ENCODE assay signal across 8 cellular contexts in genomic region chr2:96022701-96023522, GRCh38. TPM values are rescaled to one million over a fixed set of nuclear protein-coding genes. Genes with fewer than 3 reads are reported as not detected.
DNase-seq lines count a peak whose midpoint lies in the region; ATAC-seq and TF ChIP-seq lines count a peak whose summit lies in the region.
"Not testable (repeated sequence)": the region's sequence is repeated elsewhere in the genome, so short reads cannot be mapped to it uniquely, and the experiment has no call there.

No MANE protein-coding gene starts in this region.

- not testable (repeated sequence) for H3K9me2 ChIP-seq in HCT116 (ENCODE audit: insufficient read depth); Loucy (replicated peaks; ENCODE audit: low read depth, low read length)

- DNase-seq in EL (peak; percentile 74), HCT116 (ENCODE audit: low read depth, low spot score) (peak; percentile 31), hepatic stellate cell (ENCODE audit: low spot score) (peak; percentile 83), prostate gland (ENCODE audit: low spot score) (peak; percentile 86), stromal cell of bone marrow (ENCODE audit: low read depth) (peak; percentile 35)
- peak; percentile 80 for DNase-seq in activated CD4-positive, alpha-beta memory T cell treated with anti-CD3 and anti-CD28 coated beads, Interleukin-2, amount 10 ng/mL, durations not matched to agents 7 days and 5 days
- not testable (repeated sequence) for DNase-seq in caudate nucleus (lab: John Stamatoyannopoulos, UW)

- POLR2A ChIA-PET in HCT116 (lab: Charles Lee), result not testable (repeated sequence)
- POLR2A ChIA-PET in activated CD4-positive, alpha-beta memory T cell treated with anti-CD3 and anti-CD28 coated beads, Interleukin-2, amount 10 ng/mL, durations not matched to agents 7 days and 5 days (lab: Charles Lee), result interaction anchor here (0.7 to 0.8 kb wide), 2 partner anchors 153 to 242 kb away, joined by 3 to 5 read pairs; no protein-coding TSS in a partner anchor

- H3K9ac ChIP-seq in HCT116 (ENCODE audit: low read length); Loucy (ENCODE audit: low read depth, low read length, poor library complexity, severe bottlenecking): not testable (repeated sequence)

- not testable (repeated sequence) for H3K4me1 Mint-ChIP-seq in activated CD4-positive, alpha-beta memory T cell treated with anti-CD3 and anti-CD28 coated beads, Interleukin-2, amount 10 ng/mL, durations not matched to agents 7 days and 5 days

- CTCF ChIA-PET in HCT116 (lab: Charles Lee), result interaction anchor here (0.6 to 1.8 kb wide), 8 partner anchors 14 to 244 kb away, joined by 3 to 17 read pairs (median 4); partner anchors contain the start of genes ADRA2B, ASTL and STARD7
- CTCF ChIA-PET in activated CD4-positive, alpha-beta memory T cell treated with anti-CD3 and anti-CD28 coated beads, Interleukin-2, amount 10 ng/mL, durations not matched to agents 7 days and 5 days (lab: Charles Lee), result interaction anchor here (0.6 to 3.6 kb wide), 19 partner anchors 10 to 572 kb away, joined by 3 to 20 read pairs (median 3); partner anchors contain the start of genes ADRA2B, ASTL and STARD7

- not testable (repeated sequence) for H3K4me1 ChIP-seq in HCT116 (ENCODE audit: control insufficient read depth in 1 of 2, insufficient read depth in 2 of 2, low read length in 2 of 2); Loucy (ENCODE audit: insufficient read depth, low read length, poor library complexity, severe bottlenecking); prostate gland (replicated peaks)

- not testable (repeated sequence) for H4K20me1 ChIP-seq in HCT116 (ENCODE audit: insufficient read depth); Loucy (ENCODE audit: insufficient read depth, low read length, poor library complexity, severe bottlenecking)

- not testable (repeated sequence) for H3K36me3 Mint-ChIP-seq in activated CD4-positive, alpha-beta memory T cell treated with anti-CD3 and anti-CD28 coated beads, Interleukin-2, amount 10 ng/mL, durations not matched to agents 7 days and 5 days (ENCODE audit: low read depth)

- not testable (repeated sequence) for H3K27me3 ChIP-seq in HCT116 (ENCODE audit: insufficient read depth, low read length); Loucy (ENCODE audit: insufficient read depth, low read length, poor library complexity, severe bottlenecking); prostate gland (replicated peaks; ENCODE audit: insufficient read depth)

- not testable (repeated sequence) for H3K4me3 Mint-ChIP-seq in activated CD4-positive, alpha-beta memory T cell treated with anti-CD3 and anti-CD28 coated beads, Interleukin-2, amount 10 ng/mL, durations not matched to agents 7 days and 5 days

- not testable (repeated sequence) for H3K9me3 Mint-ChIP-seq in activated CD4-positive, alpha-beta memory T cell treated with anti-CD3 and anti-CD28 coated beads, Interleukin-2, amount 10 ng/mL, durations not matched to agents 7 days and 5 days

- TF ChIP-seq RAD21 in HCT116 (IDR thresholded peaks at IDR 0.05; ENCODE audit: low read depth), result peak; percentile 87

- WGBS in prostate gland, result 60% methylated on average over 10 of the region's 20 CpGs

- H3K36me3 ChIP-seq in HCT116 (ENCODE audit: control insufficient read depth in 1 of 2, insufficient read depth in 2 of 2, low read length in 2 of 2); Loucy (ENCODE audit: insufficient read depth, low read length); prostate gland: not testable (repeated sequence)

- H3K79me2 ChIP-seq in HCT116 (ENCODE audit: insufficient read depth, low read length); Loucy (ENCODE audit: insufficient read depth, low read length): not testable (repeated sequence)

- BruUV-seq in HCT116 (replicated peaks; lab: Mats Ljungman, UMichigan), result not testable (repeated sequence)

- H3K27ac ChIP-seq in HCT116 (ENCODE audit: low read depth, low read length); prostate gland: not testable (repeated sequence)
- peak overlapping the region; percentile 36 for H3K27ac ChIP-seq in caudate nucleus (ENCODE audit: low read depth, low read length)

- intact Hi-C loops in HCT116 (cut with micrococcal nuclease); prostate gland (cut with DNase I): not testable (repeated sequence)

- TF ChIP-seq POLR2A in HCT116 (IDR thresholded peaks at IDR 0.05; ENCODE audit: borderline replicate concordance, extremely low read depth, insufficient read depth, insufficient read length); prostate gland (IDR thresholded peaks at IDR 0.05): not testable (repeated sequence)

- ATAC-seq in HCT116, result peak; percentile 96

- H3K27ac Mint-ChIP-seq in activated CD4-positive, alpha-beta memory T cell treated with anti-CD3 and anti-CD28 coated beads, Interleukin-2, amount 10 ng/mL, durations not matched to agents 7 days and 5 days, result not testable (repeated sequence)

- peak; percentile 65 to 81 (median 75) for TF ChIP-seq CTCF in HCT116 (IDR thresholded peaks at IDR 0.05 in 2 of 3, conservative IDR thresholded peaks at IDR 0.05 in 1 of 3; ENCODE audit: borderline replicate concordance in 1 of 3, insufficient read depth in 1 of 3, low read depth in 2 of 3, low read length in 2 of 3)
- TF ChIP-seq CTCF in Loucy (conservative IDR thresholded peaks at IDR 0.05; ENCODE audit: low read length), result peak; percentile 70
- TF ChIP-seq CTCF in prostate gland (IDR thresholded peaks at IDR 0.05), result peak; percentile 60 to 94 (median 86)

- H3K27me3 Mint-ChIP-seq in activated CD4-positive, alpha-beta memory T cell treated with anti-CD3 and anti-CD28 coated beads, Interleukin-2, amount 10 ng/mL, durations not matched to agents 7 days and 5 days, result not testable (repeated sequence)

- not testable (repeated sequence) for H2AFZ ChIP-seq in HCT116 (ENCODE audit: low read depth, low read length, poor library complexity, severe bottlenecking); Loucy (ENCODE audit: low read length)

- H3K9me3 ChIP-seq in HCT116 (ENCODE audit: control insufficient read depth in 1 of 2, insufficient read depth in 1 of 2, low read depth in 1 of 2, low read length in 2 of 2); Loucy (ENCODE audit: insufficient read depth, low read depth, low read length); prostate gland: not testable (repeated sequence)

- not testable (repeated sequence) for H3K4me2 ChIP-seq in HCT116 (ENCODE audit: low read length); Loucy (ENCODE audit: low read depth, low read length, poor library complexity, severe bottlenecking)

- H3K4me3 ChIP-seq in HCT116 (replicated peaks in 1 of 2; ENCODE audit: low read depth in 1 of 2, low read length in 2 of 2); Loucy (ENCODE audit: low read length, poor library complexity, severe bottlenecking); prostate gland: not testable (repeated sequence)

- H3F3A ChIP-seq in Loucy (ENCODE audit: low read depth), result not testable (repeated sequence)

- RAD21 ChIA-PET in HCT116 (lab: Charles Lee; ENCODE audit: low non-redundant PET in 1 of 2, low total read pairs in 2 of 2, uncharacterized antibody in 2 of 2, unreplicated experiment in 2 of 2), result interaction anchor here in 1 of 2 experiments (1.6 kb wide), 1 partner anchor 151 kb away, joined by 5 read pairs; no protein-coding TSS in a partner anchor

TF ChIP-seq in HCT116, 20 proteins besides CTCF, POLR2A, EP300 and RAD21:
- 0 out of 2 replicates have a peak, but pooled peaks have one; percentile 30 for TF ChIP-seq CBX3 (IDR thresholded peaks at IDR 0.05; ENCODE audit: low read depth)

RNA-seq across cellular contexts. Expression of gene GPAT2, which starts 11.8 kb away (rescaled TPM):
- total RNA-seq in HCT116 (2021; ENCODE audit: unreplicated experiment), result 54.2 TPM
- polyA plus RNA-seq in HCT116 (2012), result 32.2 and 38.1 TPM in 2 replicates
- total RNA-seq in activated CD4-positive, alpha-beta memory T cell treated with anti-CD3 and anti-CD28 coated beads, Interleukin-2, amount 10 ng/mL, durations not matched to agents 7 days and 5 days, result 1 to 10 TPM; 6.9 to 7.1 TPM
- 10 to 100 TPM in 1 of 2 donors, under 1 TPM in 1; 0.96 to 19.5 TPM for total RNA-seq in prostate gland

RNA-seq across cellular contexts. Expression of gene ANKRD36C, which starts 31.3 kb away (rescaled TPM):
- total RNA-seq in HCT116 (2021; ENCODE audit: unreplicated experiment) (17.7 TPM), prostate gland (100 to 1,000 TPM in 1 of 2 donors, 10 to 100 TPM in 1; 18.9 to 137 TPM)
- 2.4 and 3.6 TPM in 2 replicates for polyA plus RNA-seq in HCT116 (2012)
- 10 to 100 TPM; 67.5 to 67.6 TPM for total RNA-seq in activated CD4-positive, alpha-beta memory T cell treated with anti-CD3 and anti-CD28 coated beads, Interleukin-2, amount 10 ng/mL, durations not matched to agents 7 days and 5 days
